13 cellular contexts compared by ENCODE assay signal in genomic region chr1:172401907-172402306, GRCh38. TPM values are rescaled to one million over a fixed set of nuclear protein-coding genes. Genes with fewer than 3 reads are reported as not detected.
DNase-seq lines count a peak whose midpoint lies in the region; ATAC-seq and TF ChIP-seq lines count a peak whose summit lies in the region.
"Had no signal": no experiment of that assay in that cellular context is flagged by ENCODE, and none has a peak within 500 bp of the region (broad histone marks: within the 10 kb centered on the region; RNA-seq: fewer than 3 reads in every experiment).

No MANE protein-coding gene starts in this region.

- H3K36me3 Mint-ChIP-seq in CD4-positive, alpha-beta T cell (ENCODE audit: low read depth), result no peaks in the 10 kb centered on the region
- H3K36me3 Mint-ChIP-seq in natural killer cell treated with Interleukin-12 subunit alpha and Interleukin-12 subunit beta and Interleukin-15 and Interleukin-18, amount 100 ng/mL, for 72 hours, result no peaks in the 10 kb centered on the region
- H3K36me3 Mint-ChIP-seq: CD4-positive, CD25-positive, alpha-beta regulatory T cell had no signal

- H3K4me3 Mint-ChIP-seq in CD4-positive, alpha-beta T cell, result no peak overlapping the region
- no peak overlapping the region for H3K4me3 Mint-ChIP-seq in natural killer cell treated with Interleukin-12 subunit alpha and Interleukin-12 subunit beta and Interleukin-15 and Interleukin-18, amount 100 ng/mL, for 72 hours
- H3K4me3 Mint-ChIP-seq: activated naive CD8-positive, alpha-beta T cell treated with anti-CD3 and anti-CD28 coated beads, Interleukin-2, amount 10 ng/mL, durations not matched to agents 7 days and 5 days; CD4-positive, CD25-positive, alpha-beta regulatory T cell; T-helper 2 cell treated with Interferon-gamma antibody and Interleukin-4, amounts not matched to agents 5 μg/mL and 100 μg/mL, for 36 hours had no signal

- H3K27ac Mint-ChIP-seq in CD4-positive, alpha-beta T cell, result peak overlapping the region; percentile 25
- no peak overlapping the region for H3K27ac Mint-ChIP-seq in natural killer cell treated with Interleukin-12 subunit alpha and Interleukin-12 subunit beta and Interleukin-15 and Interleukin-18, amount 100 ng/mL, for 72 hours
- H3K27ac Mint-ChIP-seq: activated naive CD8-positive, alpha-beta T cell treated with anti-CD3 and anti-CD28 coated beads, Interleukin-2, amount 10 ng/mL, durations not matched to agents 7 days and 5 days; T-helper 2 cell treated with Interferon-gamma antibody and Interleukin-4, amounts not matched to agents 5 μg/mL and 100 μg/mL, for 36 hours had no signal

- H3K27me3 ChIP-seq in CD4-positive, alpha-beta T cell (ENCODE audit: control insufficient read depth, insufficient read depth, low read length), result no peaks in the 10 kb centered on the region
- no peaks in the 10 kb centered on the region for H3K27me3 ChIP-seq in RWPE2 (ENCODE audit: insufficient read depth, poor library complexity, severe bottlenecking)
- H3K27me3 ChIP-seq in foreskin keratinocyte, result no peaks in the 10 kb centered on the region

- H3K27me3 Mint-ChIP-seq in CD4-positive, alpha-beta T cell, result no peaks in the 10 kb centered on the region
- H3K27me3 Mint-ChIP-seq in natural killer cell treated with Interleukin-12 subunit alpha and Interleukin-12 subunit beta and Interleukin-15 and Interleukin-18, amount 100 ng/mL, for 72 hours, result no peaks in the 10 kb centered on the region
- H3K27me3 Mint-ChIP-seq: activated naive CD8-positive, alpha-beta T cell treated with anti-CD3 and anti-CD28 coated beads, Interleukin-2, amount 10 ng/mL, durations not matched to agents 7 days and 5 days; CD4-positive, CD25-positive, alpha-beta regulatory T cell had no signal

- intact Hi-C loops in CD4-positive, alpha-beta T cell (cut with DNase I, micrococcal nuclease), result loop anchor here in 1 of 2 experiments (1.0 to 2.0 kb wide), 2 partner anchors 43 to 312 kb away; partner anchors contain the start of gene PIGC

- H3K4me1 Mint-ChIP-seq in CD4-positive, alpha-beta T cell (ENCODE audit: low read depth), result peaks cover 51% of the 10 kb centered on the region
- H3K4me1 Mint-ChIP-seq in natural killer cell treated with Interleukin-12 subunit alpha and Interleukin-12 subunit beta and Interleukin-15 and Interleukin-18, amount 100 ng/mL, for 72 hours (ENCODE audit: low read depth in 2 of 2), result peaks cover 42 to 47% of the 10 kb centered on the region in 2 donors

- H3K27ac ChIP-seq in CD4-positive, alpha-beta T cell (ENCODE audit: low read depth, low read length), result no peak overlapping the region
- H3K27ac ChIP-seq in RWPE2 (ENCODE audit: poor library complexity, severe bottlenecking) (no peak overlapping the region), foreskin keratinocyte (no peak overlapping the region)

- peak; percentile 35 for TF ChIP-seq CTCF in CD4-positive, alpha-beta T cell (IDR thresholded peaks at IDR 0.05)
- TF ChIP-seq CTCF in GM20000 (IDR thresholded peaks at IDR 0.05; ENCODE audit: extremely low read depth, missing control alignments) (peak; percentile 16), RWPE2 (IDR thresholded peaks at IDR 0.05; ENCODE audit: poor library complexity, severe bottlenecking) (peak; percentile 14), foreskin keratinocyte (conservative IDR thresholded peaks at IDR 0.05) (peak; percentile 40)

- H3K4me3 ChIP-seq in RWPE2 (ENCODE audit: severe bottlenecking), result no peak overlapping the region

- POLR2A ChIA-PET in CD4-positive, alpha-beta T cell (lab: Charles Lee), result interaction anchor here (1.0 kb wide), 1 partner anchor 43 kb away, joined by 3 read pairs; no protein-coding TSS in a partner anchor

- H3K4me1 ChIP-seq in RWPE2 (ENCODE audit: insufficient read depth, poor library complexity, severe bottlenecking), result peaks cover 6% of the 10 kb centered on the region
- peaks cover 10% of the 10 kb centered on the region for H3K4me1 ChIP-seq in foreskin keratinocyte

- DNase-seq in CD4-positive, alpha-beta T cell, result no peak
- no peak for DNase-seq in GM20000 (ENCODE audit: low spot score)
- DNase-seq in RWPE2 (ENCODE audit: low spot score), result no peak
- no peak for DNase-seq in foreskin keratinocyte
- no peak for DNase-seq in NCI-H526 treated with DMSO at 0.1 percent for 48 hours (lab: John Stamatoyannopoulos, UW)
- no peak for DNase-seq in hypothalamus (lab: John Stamatoyannopoulos, UW)
- DNase-seq in natural killer cell treated with Interleukin-12 subunit alpha and Interleukin-12 subunit beta and Interleukin-15 and Interleukin-18, amount 100 ng/mL, for 72 hours (ENCODE audit: low spot score), result no peak
- DNase-seq: activated naive CD8-positive, alpha-beta T cell treated with anti-CD3 and anti-CD28 coated beads, Interleukin-2, amount 10 ng/mL, durations not matched to agents 7 days and 5 days; effector memory CD4-positive, alpha-beta T cell; MM.1S had no signal

- peak; percentile 46 for ATAC-seq in CD4-positive, alpha-beta T cell (ENCODE audit: poor library complexity)
- ATAC-seq in RWPE2 (ENCODE audit: low read depth) (no peak), foreskin keratinocyte (no peak), HG02642 (IDR thresholded peaks at IDR 0.05; ENCODE audit: poor library complexity, unreplicated experiment) (no peak)
- no peak for ATAC-seq in natural killer cell treated with Interleukin-12 subunit alpha and Interleukin-12 subunit beta and Interleukin-15 and Interleukin-18, amount 100 ng/mL, for 72 hours

- CTCF ChIA-PET in CD4-positive, alpha-beta T cell (lab: Charles Lee), result interaction anchor here (1.0 to 1.8 kb wide), 2 partner anchors 10 to 399 kb away, joined by 3 to 5 read pairs; no protein-coding TSS in a partner anchor

- H3K36me3 ChIP-seq in RWPE2 (ENCODE audit: low read depth), result no peaks in the 10 kb centered on the region

- no peaks in the 10 kb centered on the region for H3K9me3 Mint-ChIP-seq in CD4-positive, alpha-beta T cell
- H3K9me3 Mint-ChIP-seq in natural killer cell treated with Interleukin-12 subunit alpha and Interleukin-12 subunit beta and Interleukin-15 and Interleukin-18, amount 100 ng/mL, for 72 hours, result no peaks in the 10 kb centered on the region
- H3K9me3 Mint-ChIP-seq: activated naive CD8-positive, alpha-beta T cell treated with anti-CD3 and anti-CD28 coated beads, Interleukin-2, amount 10 ng/mL, durations not matched to agents 7 days and 5 days; CD4-positive, CD25-positive, alpha-beta regulatory T cell; T-helper 2 cell treated with Interferon-gamma antibody and Interleukin-4, amounts not matched to agents 5 μg/mL and 100 μg/mL, for 36 hours had no signal

- no peaks in the 10 kb centered on the region for H3K9me3 ChIP-seq in CD4-positive, alpha-beta T cell (ENCODE audit: control insufficient read depth, low read length)
- H3K9me3 ChIP-seq in RWPE2 (ENCODE audit: severe bottlenecking), result no peaks in the 10 kb centered on the region

RNA-seq across cellular contexts. Expression of gene C1orf105, which starts 18.6 kb away (rescaled TPM):
- total RNA-seq in CD4-positive, alpha-beta T cell, result not detected
- total RNA-seq in foreskin keratinocyte, result not detected in 2 replicates
- not detected in 2 replicates for polyA plus RNA-seq in foreskin keratinocyte
- total RNA-seq in natural killer cell treated with Interleukin-12 subunit alpha and Interleukin-12 subunit beta and Interleukin-15 and Interleukin-18, amount 100 ng/mL, for 72 hours, result not detected
- total RNA-seq: activated naive CD8-positive, alpha-beta T cell treated with anti-CD3 and anti-CD28 coated beads, Interleukin-2, amount 10 ng/mL, durations not matched to agents 7 days and 5 days; CD4-positive, CD25-positive, alpha-beta regulatory T cell had no signal
- polyA plus RNA-seq: CD4-positive, CD25-positive, alpha-beta regulatory T cell had no signal

RNA-seq across cellular contexts. Expression of gene PIGC, which starts 42.0 kb away (rescaled TPM):
- total RNA-seq in CD4-positive, alpha-beta T cell, result 10 to 100 TPM; 23.7 to 27.1 TPM
- total RNA-seq in foreskin keratinocyte, result 22.8 and 25.1 TPM in 2 replicates
- 20.1 and 21.7 TPM in 2 replicates for polyA plus RNA-seq in foreskin keratinocyte
- 10 to 100 TPM; 22.4 to 27.0 TPM for total RNA-seq in natural killer cell treated with Interleukin-12 subunit alpha and Interleukin-12 subunit beta and Interleukin-15 and Interleukin-18, amount 100 ng/mL, for 72 hours
